Comparison of ENCODE assay signal across 10 cellular contexts in genomic region chr17:79814624-79814965, GRCh38. TPM values are rescaled to one million over a fixed set of nuclear protein-coding genes. Genes with fewer than 3 reads are reported as not detected.
A peak's percentile ranks its signal among the peaks of the same experiment; 100 is the strongest.
DNase-seq lines count a peak whose midpoint lies in the region; ATAC-seq and TF ChIP-seq lines count a peak whose summit lies in the region.
"Had no signal": no experiment of that assay in that cellular context is flagged by ENCODE, and none has a peak within 500 bp of the region (broad histone marks: within the 10 kb centered on the region; RNA-seq: fewer than 3 reads in every experiment).

No MANE protein-coding gene starts in this region.

- peak overlapping the region; percentile 50 for H2AFZ ChIP-seq in trophoblast cell (ENCODE audit: insufficient read depth, low read length, poor library complexity)

- no peak for TF ChIP-seq POLR2A in esophagus muscularis mucosa (IDR thresholded peaks at IDR 0.05; ENCODE audit: low read depth)

- H3K27ac Mint-ChIP-seq in Calu3 (ENCODE audit: unreplicated experiment), result peak overlapping the region; percentile 52
- peak overlapping the region in 1 of 2 donors; percentile 63 for H3K27ac Mint-ChIP-seq in T-cell

- H4K12ac ChIP-seq in trophoblast cell (ENCODE audit: low read depth, low read length), result no peak overlapping the region

- no peak for ATAC-seq in T-cell (replicated peaks in 1 of 4)
- ATAC-seq in GM21723 (IDR thresholded peaks at IDR 0.05; ENCODE audit: unreplicated experiment), result no peak

- no peak for DNase-seq in Calu3
- no peak for DNase-seq in T-cell
- no peak for DNase-seq in esophagus muscularis mucosa (ENCODE audit: extremely low spot score)
- no peak for DNase-seq in trophoblast cell
- no peak for DNase-seq in hypothalamus (lab: John Stamatoyannopoulos, UW)
- DNase-seq in hepatic stellate cell (ENCODE audit: low spot score), result no peak
- DNase-seq in NCI-H526 treated with DMSO at 0.1 percent for 48 hours (lab: John Stamatoyannopoulos, UW), result no peak
- DNase-seq: caudate nucleus, NCI-H1436 had no signal

- H3K18ac ChIP-seq in trophoblast cell (ENCODE audit: low read length), result peak overlapping the region; percentile 30

- no peak overlapping the region for H2BK12ac ChIP-seq in trophoblast cell (ENCODE audit: low read length)

- H3K27ac ChIP-seq in esophagus muscularis mucosa (replicated peaks in 1 of 4) (no peak overlapping the region), trophoblast cell (ENCODE audit: low read depth, low read length) (no peak overlapping the region)

- H3K79me2 ChIP-seq in trophoblast cell (ENCODE audit: control insufficient read depth, insufficient read depth, low read length, poor library complexity), result peaks cover 2% of the 10 kb centered on the region

- peaks cover 9% of the 10 kb centered on the region for H3K79me1 ChIP-seq in trophoblast cell (ENCODE audit: low read length)

- H4K8ac ChIP-seq in trophoblast cell (ENCODE audit: low read depth, low read length), result peak overlapping the region; percentile 36

- peak overlapping the region; percentile 45 for H3K4me3 Mint-ChIP-seq in Calu3 (ENCODE audit: low read depth, unreplicated experiment)
- H3K4me3 Mint-ChIP-seq in T-cell, result peak overlapping the region; percentile 54 to 69 (median 55)

- BruUV-seq in Calu3 (replicated peaks; lab: Mats Ljungman, UMichigan), result no TSS peak

- intact Hi-C loops in Calu3 (cut with micrococcal nuclease; ENCODE audit: unreplicated experiment) (no loop called here), esophagus muscularis mucosa (cut with DNase I) (no loop called here)

- no peak overlapping the region for H3K9ac ChIP-seq in trophoblast cell (ENCODE audit: low read length)

- no peak overlapping the region for H3K23ac ChIP-seq in trophoblast cell (ENCODE audit: low read length)

- H3K4me1 ChIP-seq in esophagus muscularis mucosa (peaks cover 46 to 63% (median 59%) of the 10 kb centered on the region in 4 donors), trophoblast cell (ENCODE audit: control insufficient read depth in 1 of 2, insufficient read depth in 2 of 2, low read length in 2 of 2) (peaks cover 18 to 32% of the 10 kb centered on the region in 2 experiments)

- POLR2A ChIA-PET in T-cell (lab: Charles Lee), result interaction anchor here in 1 of 2 donors (0.6 kb wide), 1 partner anchor 10 kb away, joined by 8 read pairs; no protein-coding TSS in a partner anchor

- no peaks in the 10 kb centered on the region for H3K9me3 Mint-ChIP-seq in Calu3 (ENCODE audit: low read depth, unreplicated experiment)
- H3K9me3 Mint-ChIP-seq in T-cell, result no peaks in the 10 kb centered on the region

- H3K4me2 ChIP-seq in trophoblast cell (ENCODE audit: low read length), result peak overlapping the region; percentile 56

- TF ChIP-seq CTCF in Calu3 (IDR thresholded peaks at IDR 0.05; ENCODE audit: unreplicated experiment) (no peak), esophagus muscularis mucosa (IDR thresholded peaks at IDR 0.05) (no peak)

- H3K9me3 ChIP-seq in esophagus muscularis mucosa (no peaks in the 10 kb centered on the region), trophoblast cell (ENCODE audit: insufficient read depth, low read depth, low read length) (peaks cover 4% of the 10 kb centered on the region)

- H3K36me3 Mint-ChIP-seq in Calu3 (ENCODE audit: insufficient read depth, unreplicated experiment) (peaks cover 41% of the 10 kb centered on the region), T-cell (no peaks in the 10 kb centered on the region)

- H3K4ac ChIP-seq in trophoblast cell (ENCODE audit: low read depth, low read length), result no peak overlapping the region

- CTCF ChIA-PET in Calu3 (lab: Charles Lee) (no interaction called here), T-cell (lab: Charles Lee) (no interaction called here)

- H3K27me3 Mint-ChIP-seq in Calu3 (ENCODE audit: unreplicated experiment) (peaks cover 26% of the 10 kb centered on the region), T-cell (peaks cover 27 to 55% of the 10 kb centered on the region in 2 donors)

- H3K14ac ChIP-seq in trophoblast cell (ENCODE audit: low read length), result no peak overlapping the region

- H3K27me3 ChIP-seq in esophagus muscularis mucosa, result peaks cover 20 to 88% (median 57%) of the 10 kb centered on the region in 4 donors
- peaks cover 72% of the 10 kb centered on the region for H3K27me3 ChIP-seq in trophoblast cell (ENCODE audit: insufficient read depth, low read length)

- H2AK5ac ChIP-seq in trophoblast cell (ENCODE audit: low read length), result no peak overlapping the region

- no peak overlapping the region for H4K91ac ChIP-seq in trophoblast cell (ENCODE audit: low read depth, low read length)

- H3K4me1 Mint-ChIP-seq in Calu3 (ENCODE audit: low read depth, unreplicated experiment) (peaks cover 9% of the 10 kb centered on the region), T-cell (peaks cover 24 to 27% (median 27%) of the 10 kb centered on the region in 3 donors)

- no peak for TF ChIP-seq EP300 in esophagus muscularis mucosa (IDR thresholded peaks at IDR 0.05)

- H2BK120ac ChIP-seq in trophoblast cell (ENCODE audit: insufficient read depth, low read length, poor library complexity), result no peak overlapping the region

- WGBS in esophagus muscularis mucosa, result 55% methylated on average over 5 of the region's 20 CpGs
- no CpG with 5 or more reads among the region's 20 CpGs for WGBS in trophoblast cell (ENCODE audit: extremely low coverage, insufficient coverage, insufficient read length)

- H3K36me3 ChIP-seq in esophagus muscularis mucosa, result no peaks in the 10 kb centered on the region
- H3K36me3 ChIP-seq in trophoblast cell (ENCODE audit: control insufficient read depth in 1 of 2, insufficient read depth in 2 of 2, low read length in 2 of 2), result no peaks in the 10 kb centered on the region

- H2BK5ac ChIP-seq in trophoblast cell (ENCODE audit: low read depth, low read length, poor library complexity), result no peak overlapping the region

- peak overlapping the region in 3 of 4 donors; percentile 12 to 40 (median 36) for H3K4me3 ChIP-seq in esophagus muscularis mucosa
- no peak overlapping the region for H3K4me3 ChIP-seq in trophoblast cell (ENCODE audit: low read depth, low read length)

RNA-seq across cellular contexts. Expression of gene CBX8, which starts 17.7 kb away (rescaled TPM):
- total RNA-seq in Calu3 (2022) (11.1 and 11.8 TPM in 2 replicates), T-cell (1 to 10 TPM; 1.9 to 5.1 (median 3.9) TPM), esophagus muscularis mucosa (1 to 10 TPM; 1.7 to 7.5 (median 2.6) TPM)
- polyA plus RNA-seq in trophoblast cell (2013), result 1.2 and 1.5 TPM in 2 replicates

RNA-seq across cellular contexts. Expression of gene CBX4, which starts 24.6 kb away (rescaled TPM):
- total RNA-seq in Calu3 (2022), result 40.2 and 46.8 TPM in 2 replicates
- total RNA-seq in T-cell, result 100 to 1,000 TPM in 2 of 5 donors, 10 to 100 TPM in 3; 63.2 to 138 (median 70.2) TPM
- total RNA-seq in esophagus muscularis mucosa, result 10 to 100 TPM in 3 of 4 donors, 1 to 10 TPM in 1; 6.6 to 14.1 (median 12.3) TPM
- polyA plus RNA-seq in trophoblast cell (2013), result 17.8 and 20.5 TPM in 2 replicates

RNA-seq across cellular contexts. Expression of gene CBX2, which starts 36.6 kb away (rescaled TPM):
- total RNA-seq in Calu3 (2022) (6.3 and 8.3 TPM in 2 replicates), T-cell (under 1 TPM; 0.43 to 0.79 (median 0.70) TPM), esophagus muscularis mucosa (1 to 10 TPM in 3 of 4 donors, under 1 TPM in 1; 0.66 to 2.8 (median 1.5) TPM)
- 11.0 and 11.7 TPM in 2 replicates for polyA plus RNA-seq in trophoblast cell (2013)
